In the genomic region with DNA sequence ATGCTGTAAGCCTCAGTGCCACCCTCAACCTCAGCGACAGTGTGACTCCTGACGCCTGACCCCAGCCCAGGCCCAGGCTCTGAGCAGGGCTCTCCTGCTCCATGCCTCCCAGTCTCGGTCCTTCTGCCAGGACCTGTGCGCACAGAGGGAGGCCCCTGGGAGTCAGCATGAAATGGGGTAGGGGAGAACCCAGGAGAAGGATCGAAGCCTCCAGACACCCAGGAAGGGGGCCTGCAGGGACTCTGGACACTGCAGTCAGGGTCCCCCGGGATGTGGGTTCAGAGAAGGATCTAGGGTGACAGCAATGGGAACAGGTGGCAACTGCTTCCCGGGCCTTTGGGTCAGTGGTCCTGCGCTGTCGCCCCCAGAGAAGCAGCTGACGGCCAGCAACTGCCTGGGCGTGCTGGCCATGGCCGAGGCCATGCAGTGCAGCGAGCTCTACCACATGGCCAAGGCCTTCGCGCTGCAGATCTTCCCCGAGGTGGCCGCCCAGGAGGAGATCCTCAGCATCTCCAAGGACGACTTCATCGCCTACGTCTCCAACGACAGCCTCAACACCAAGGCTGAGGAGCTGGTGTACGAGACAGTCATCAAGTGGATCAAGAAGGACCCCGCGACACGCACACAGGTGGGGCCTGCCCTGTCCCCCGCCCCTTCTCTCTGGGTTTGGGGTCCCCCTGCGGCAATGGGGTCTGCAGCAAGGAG, we compare ENCODE assay signal across 24 cellular contexts.
"Had no signal": no experiment of that assay in that cellular context is flagged by ENCODE, and none has a peak within 500 bp of the region (broad histone marks: within the 10 kb centered on the region; RNA-seq: fewer than 3 reads in every experiment).

No MANE protein-coding gene starts in this region.

- H3K27me3 ChIP-seq: breast epithelium, heart left ventricle, left lung, neural progenitor cell, testis, uterus had no signal

- H2AFZ ChIP-seq: neural progenitor cell had no signal

- H3K4me3 Mint-ChIP-seq: activated naive CD4-positive, alpha-beta T cell treated with anti-CD3 and anti-CD28 coated beads, Interleukin-2, amount 50 U/mL, for 24 hours; activated naive CD8-positive, alpha-beta T cell treated with anti-CD3 and anti-CD28 coated beads, Interleukin-2, amount 50 U/mL, for 24 hours; central memory CD8-positive, alpha-beta T cell; dendritic cell treated with granulocyte-macrophage colony-stimulating factor and Interleukin-4, amounts not matched to agents 40 ng/mL and 50 ng/mL, for 4 days; endodermal cell; mesothelial cell of epicardium; naive thymus-derived CD4-positive, alpha-beta T cell; neural progenitor cell had no signal

- H3K36me3 ChIP-seq: breast epithelium, neural progenitor cell, uterus had no signal

- DNase-seq: activated CD4-positive, alpha-beta T cell treated with anti-CD3 and anti-CD28 coated beads for 48 hours; activated CD4-positive, alpha-beta T cell treated with anti-CD3 and anti-CD28 coated beads, Interleukin-2, amount 50 U/mL, for 48 hours; activated CD8-positive, alpha-beta memory T cell treated with anti-CD3 and anti-CD28 coated beads for 24 hours; activated gamma-delta T cell; activated naive CD8-positive, alpha-beta T cell treated with anti-CD3 and anti-CD28 coated beads, Interleukin-2, amount 50 U/mL, for 24 hours; amygdala; endodermal cell; foreskin fibroblast; kidney glomerular epithelial cell; naive thymus-derived CD4-positive, alpha-beta T cell; stimulated activated naive CD4-positive, alpha-beta T cell treated with Interleukin-2 at 50 U/mL for 16 hours; testis; trophoblast cell; uterus had no signal

- H3K4me2 ChIP-seq: neural progenitor cell had no signal

- H3K9me3 Mint-ChIP-seq: activated naive CD4-positive, alpha-beta T cell treated with anti-CD3 and anti-CD28 coated beads, Interleukin-2, amount 50 U/mL, for 24 hours; activated naive CD8-positive, alpha-beta T cell treated with anti-CD3 and anti-CD28 coated beads, Interleukin-2, amount 50 U/mL, for 24 hours; central memory CD8-positive, alpha-beta T cell; dendritic cell treated with granulocyte-macrophage colony-stimulating factor and Interleukin-4, amounts not matched to agents 40 ng/mL and 50 ng/mL, for 4 days; endodermal cell; mesothelial cell of epicardium; neural progenitor cell had no signal

- H3K27me3 Mint-ChIP-seq: activated naive CD4-positive, alpha-beta T cell treated with anti-CD3 and anti-CD28 coated beads, Interleukin-2, amount 50 U/mL, for 24 hours; activated naive CD8-positive, alpha-beta T cell treated with anti-CD3 and anti-CD28 coated beads, Interleukin-2, amount 50 U/mL, for 24 hours; central memory CD8-positive, alpha-beta T cell; dendritic cell treated with granulocyte-macrophage colony-stimulating factor and Interleukin-4, amounts not matched to agents 40 ng/mL and 50 ng/mL, for 4 days; naive thymus-derived CD4-positive, alpha-beta T cell had no signal

- H3K4me3 ChIP-seq: breast epithelium, heart left ventricle, left lung, neural progenitor cell, testis, uterus had no signal

- H3K27ac ChIP-seq: breast epithelium, heart left ventricle, left lung, neural progenitor cell, testis, uterus, VCaP had no signal

- H3K9ac ChIP-seq: neural progenitor cell had no signal

- H3K36me3 Mint-ChIP-seq: activated naive CD4-positive, alpha-beta T cell treated with anti-CD3 and anti-CD28 coated beads, Interleukin-2, amount 50 U/mL, for 24 hours had no signal

- ATAC-seq: activated naive CD8-positive, alpha-beta T cell treated with anti-CD3 and anti-CD28 coated beads, Interleukin-2, amount 50 U/mL, for 24 hours; esophagus mucosa; heart left ventricle; left lung; naive thymus-derived CD4-positive, alpha-beta T cell had no signal

- H3K4me1 ChIP-seq: breast epithelium, heart left ventricle, left lung, testis, uterus had no signal

- H3K9me3 ChIP-seq: breast epithelium, heart left ventricle, left lung, testis, uterus had no signal

- H3K27ac Mint-ChIP-seq: activated naive CD4-positive, alpha-beta T cell treated with anti-CD3 and anti-CD28 coated beads, Interleukin-2, amount 50 U/mL, for 24 hours; activated naive CD8-positive, alpha-beta T cell treated with anti-CD3 and anti-CD28 coated beads, Interleukin-2, amount 50 U/mL, for 24 hours; dendritic cell treated with granulocyte-macrophage colony-stimulating factor and Interleukin-4, amounts not matched to agents 40 ng/mL and 50 ng/mL, for 4 days; mesothelial cell of epicardium; neural progenitor cell had no signal

- H3K4me1 Mint-ChIP-seq: activated naive CD4-positive, alpha-beta T cell treated with anti-CD3 and anti-CD28 coated beads, Interleukin-2, amount 50 U/mL, for 24 hours; activated naive CD8-positive, alpha-beta T cell treated with anti-CD3 and anti-CD28 coated beads, Interleukin-2, amount 50 U/mL, for 24 hours; central memory CD8-positive, alpha-beta T cell; endodermal cell had no signal
